8 cellular contexts compared by ENCODE assay signal in the genomic region with DNA sequence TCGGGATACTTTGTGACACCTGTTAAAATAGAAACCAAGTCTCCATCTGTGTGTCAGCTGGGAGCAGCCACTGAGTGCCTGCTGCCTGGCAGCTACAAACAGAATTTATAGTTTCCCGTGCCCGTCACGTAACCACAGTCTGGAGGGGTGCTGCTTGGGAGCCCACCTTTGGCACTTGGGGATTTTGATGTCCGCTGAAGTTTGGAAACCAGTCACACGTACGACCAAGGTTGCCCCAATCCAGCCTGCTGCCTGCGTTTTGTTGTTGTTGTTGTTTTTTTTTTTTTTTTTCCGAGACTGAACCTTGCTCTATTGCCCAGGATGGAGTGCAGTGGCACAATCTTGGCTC. TPM values are rescaled to one million over a fixed set of nuclear protein-coding genes. Genes with fewer than 3 reads are reported as not detected.
DNase-seq lines count a peak whose midpoint lies in the region; ATAC-seq and TF ChIP-seq lines count a peak whose summit lies in the region.

No MANE protein-coding gene starts in this region.

- H2AFZ ChIP-seq in OCI-LY1 (ENCODE audit: low read length) (no peak overlapping the region), neuronal stem cell (ENCODE audit: low read length) (no peak overlapping the region)

- peaks cover 28% of the 10 kb centered on the region for H3K4me1 Mint-ChIP-seq in CD8-positive, alpha-beta T cell (ENCODE audit: low read depth)

- peak overlapping the region; percentile 98 for H3K4me3 Mint-ChIP-seq in CD8-positive, alpha-beta T cell

- H3K4me1 ChIP-seq in CD8-positive, alpha-beta T cell (ENCODE audit: insufficient read depth, low read length), result peaks cover 16% of the 10 kb centered on the region
- H3K4me1 ChIP-seq in OCI-LY1 (ENCODE audit: insufficient read depth, low read length, severe bottlenecking), result peaks cover 14% of the 10 kb centered on the region
- H3K4me1 ChIP-seq in effector memory CD4-positive, alpha-beta T cell (ENCODE audit: control insufficient read depth, insufficient read depth, low read length, poor library complexity, severe bottlenecking), result peaks cover 13% of the 10 kb centered on the region
- peaks cover 6 to 12% of the 10 kb centered on the region in 2 donors for H3K4me1 ChIP-seq in neuronal stem cell (ENCODE audit: control insufficient read depth in 2 of 2, insufficient read depth in 1 of 2, low read depth in 1 of 2, low read length in 2 of 2)

- H3K36me3 ChIP-seq in CD8-positive, alpha-beta T cell (ENCODE audit: insufficient read depth, low read length), result peaks cover 24% of the 10 kb centered on the region
- H3K36me3 ChIP-seq in OCI-LY1 (ENCODE audit: insufficient read depth, low read length) (peaks cover 47% of the 10 kb centered on the region), neuronal stem cell (replicated peaks in 1 of 2; ENCODE audit: control insufficient read depth in 2 of 2, insufficient read depth in 2 of 2, low read length in 2 of 2) (peaks cover 19 to 45% of the 10 kb centered on the region in 2 donors)
- H3K36me3 ChIP-seq in effector memory CD4-positive, alpha-beta T cell (ENCODE audit: control insufficient read depth, insufficient read depth, low read length), result peaks cover 28% of the 10 kb centered on the region

- H3K9ac ChIP-seq in OCI-LY1 (ENCODE audit: low read length) (peak overlapping the region; percentile 100), neuronal stem cell (ENCODE audit: low read depth, low read length, poor library complexity) (peak overlapping the region; percentile 25)

- no CpG with 5 or more reads among the region's 9 CpGs for WGBS in neuronal stem cell (ENCODE audit: extremely low coverage in 2 of 2, insufficient read length in 2 of 2, insufficient replicate concordance in 1 of 2), 2 donors

- POLR2A ChIA-PET in CD8-positive, alpha-beta T cell (lab: Charles Lee), result interaction anchor here (0.7 to 1.0 kb wide), 3 partner anchors 12 to 625 kb away, joined by 3 read pairs; no protein-coding TSS in a partner anchor

- no peaks in the 10 kb centered on the region for H3K9me2 ChIP-seq in OCI-LY1 (ENCODE audit: low read depth, low read length)

- H3K9me3 Mint-ChIP-seq in CD8-positive, alpha-beta T cell, result no peaks in the 10 kb centered on the region

- no peak overlapping the region for H2AK5ac ChIP-seq in neuronal stem cell (ENCODE audit: low read depth, low read length)

- peaks cover 17% of the 10 kb centered on the region for H3K79me2 ChIP-seq in OCI-LY1 (ENCODE audit: insufficient read depth, low read length)

- H3K4ac ChIP-seq in neuronal stem cell (ENCODE audit: low read length), result no peak overlapping the region

- H3K14ac ChIP-seq in neuronal stem cell (ENCODE audit: low read length), result no peak overlapping the region

- H3K18ac ChIP-seq in neuronal stem cell (ENCODE audit: low read length), result no peak overlapping the region

- no peak overlapping the region for H4K8ac ChIP-seq in neuronal stem cell (ENCODE audit: low read depth, low read length)

- peak overlapping the region; percentile 98 for H3K4me2 ChIP-seq in OCI-LY1 (ENCODE audit: low read length)
- H3K4me2 ChIP-seq in neuronal stem cell (ENCODE audit: insufficient read depth, low read length, poor library complexity, severe bottlenecking), result no peak overlapping the region

- H3K4me3 ChIP-seq in CD8-positive, alpha-beta T cell (ENCODE audit: low read depth, low read length), result peak overlapping the region; percentile 92
- H3K4me3 ChIP-seq in OCI-LY1 (ENCODE audit: low read depth, low read length, poor library complexity, severe bottlenecking), result peak overlapping the region; percentile 98
- peak overlapping the region; percentile 100 for H3K4me3 ChIP-seq in effector memory CD4-positive, alpha-beta T cell (ENCODE audit: insufficient read depth, low read depth, low read length, poor library complexity, severe bottlenecking)
- H3K4me3 ChIP-seq in neuronal stem cell (ENCODE audit: low read length in 2 of 2), result peak overlapping the region in 1 of 2 donors; percentile 94

- no peaks in the 10 kb centered on the region for H4K20me1 ChIP-seq in OCI-LY1 (ENCODE audit: insufficient read depth, low read length)

- no peaks in the 10 kb centered on the region for H3F3A ChIP-seq in OCI-LY1 (ENCODE audit: insufficient read depth, low read length)

- H4K91ac ChIP-seq in neuronal stem cell (ENCODE audit: low read depth, low read length, poor library complexity), result no peak overlapping the region

- H3K23ac ChIP-seq in neuronal stem cell (ENCODE audit: low read depth, low read length, poor library complexity), result no peak overlapping the region

- no peaks in the 10 kb centered on the region for H3K9me3 ChIP-seq in CD8-positive, alpha-beta T cell (ENCODE audit: low read length)
- H3K9me3 ChIP-seq in OCI-LY1 (ENCODE audit: low read length) (no peaks in the 10 kb centered on the region), neuronal stem cell (replicated peaks in 1 of 2; ENCODE audit: control insufficient read depth in 2 of 2, insufficient read depth in 1 of 2, low read depth in 1 of 2, low read length in 2 of 2) (no peaks in the 10 kb centered on the region)
- H3K9me3 ChIP-seq in effector memory CD4-positive, alpha-beta T cell (ENCODE audit: control insufficient read depth, low read length), result no peaks in the 10 kb centered on the region

- H2BK12ac ChIP-seq in neuronal stem cell (ENCODE audit: low read length), result no peak overlapping the region

- no peak for TF ChIP-seq CTCF in CD8-positive, alpha-beta T cell (IDR thresholded peaks at IDR 0.05)
- no peak for TF ChIP-seq CTCF in OCI-LY1 (IDR thresholded peaks at IDR 0.05; ENCODE audit: low read length)

- H3K27me3 Mint-ChIP-seq in CD8-positive, alpha-beta T cell (ENCODE audit: low read depth), result peaks cover 2% of the 10 kb centered on the region

- H2BK15ac ChIP-seq in neuronal stem cell (ENCODE audit: low read length), result no peak overlapping the region

- H3K27ac ChIP-seq in CD8-positive, alpha-beta T cell (ENCODE audit: low read depth, low read length), result peak overlapping the region; percentile 77
- H3K27ac ChIP-seq in OCI-LY1 (ENCODE audit: low read depth, low read length, poor library complexity, severe bottlenecking) (peak overlapping the region; percentile 79), neuronal stem cell (replicated peaks; ENCODE audit: low read length) (no peak overlapping the region)
- peak overlapping the region; percentile 94 for H3K27ac ChIP-seq in effector memory CD4-positive, alpha-beta T cell (ENCODE audit: insufficient read depth, low read length, poor library complexity, severe bottlenecking)

- H2BK120ac ChIP-seq in neuronal stem cell (ENCODE audit: low read depth, low read length), result no peak overlapping the region

- H3K27me3 ChIP-seq in CD8-positive, alpha-beta T cell (ENCODE audit: insufficient read depth, low read length), result no peaks in the 10 kb centered on the region
- no peaks in the 10 kb centered on the region; the same call in 1 of the 2 replicates for H3K27me3 ChIP-seq in OCI-LY1 (ENCODE audit: insufficient read depth, low read length)
- no peaks in the 10 kb centered on the region for H3K27me3 ChIP-seq in effector memory CD4-positive, alpha-beta T cell (replicated peaks; ENCODE audit: control insufficient read depth, insufficient read depth, low read length, poor library complexity, severe bottlenecking)
- peaks cover 0 to 19% (median 0%) of the 10 kb centered on the region in 3 experiments for H3K27me3 ChIP-seq in neuronal stem cell (ENCODE audit: control insufficient read depth in 3 of 3, insufficient read depth in 3 of 3, low read depth in 1 of 3, low read length in 3 of 3)

- no peak for DNase-seq in CD8-positive, alpha-beta T cell
- DNase-seq in effector memory CD4-positive, alpha-beta T cell, result no peak
- no peak for DNase-seq in neuronal stem cell (ENCODE audit: low spot score)
- no peak for DNase-seq in activated effector memory CD4-positive, alpha-beta T cell treated with Interleukin-2 at 50 U/mL for 16 hours
- DNase-seq in cerebellum (ENCODE audit: low spot score), result no peak

- intact Hi-C loops in CD8-positive, alpha-beta T cell (cut with DNase I, micrococcal nuclease), result loop anchor here (2.0 to 10.0 kb wide), 7 partner anchors 263 to 1765 kb away; a partner anchor contains a TSS

- H3K27ac Mint-ChIP-seq in CD8-positive, alpha-beta T cell, result peak overlapping the region; percentile 96

- no peak for ATAC-seq in CD8-positive, alpha-beta T cell
- ATAC-seq in GM19397 (IDR thresholded peaks at IDR 0.05; ENCODE audit: unreplicated experiment) (no peak), HG03139 (IDR thresholded peaks at IDR 0.05; ENCODE audit: unreplicated experiment) (no peak)

- H2BK5ac ChIP-seq in neuronal stem cell (ENCODE audit: low read length), result no peak overlapping the region

- H3K36me3 Mint-ChIP-seq in CD8-positive, alpha-beta T cell, result peaks cover 46% of the 10 kb centered on the region

- H3K79me1 ChIP-seq in neuronal stem cell (ENCODE audit: low read depth, low read length), result peaks cover 15% of the 10 kb centered on the region

- CTCF ChIA-PET in CD8-positive, alpha-beta T cell (lab: Charles Lee), result interaction anchor here (0.7 to 1.5 kb wide), 4 partner anchors 9 to 59 kb away, joined by 3 to 7 read pairs (median 4); no protein-coding TSS in a partner anchor

RNA-seq across cellular contexts. Expression of a gene that starts 1.6 kb away (rescaled TPM):
- total RNA-seq in CD8-positive, alpha-beta T cell, result 10 to 100 TPM; 39.8 to 43.0 TPM
- 11.5 TPM for polyA plus RNA-seq in neuronal stem cell (2013, experiment 1 of 2)
- polyA plus RNA-seq in neuronal stem cell (2013, experiment 2 of 2), result 11.9 TPM
- 46.9 TPM for total RNA-seq in cerebellum

RNA-seq across cellular contexts. Expression of a gene that starts 10.1 kb away (rescaled TPM):
- total RNA-seq in CD8-positive, alpha-beta T cell, result not detected
- polyA plus RNA-seq in neuronal stem cell (2013, experiment 1 of 2), result 6.8 TPM
- polyA plus RNA-seq in neuronal stem cell (2013, experiment 2 of 2), result 7.0 TPM
- 7.6 TPM for total RNA-seq in cerebellum
